Comparison of ENCODE assay signal across 24 cellular contexts in the genomic region with DNA sequence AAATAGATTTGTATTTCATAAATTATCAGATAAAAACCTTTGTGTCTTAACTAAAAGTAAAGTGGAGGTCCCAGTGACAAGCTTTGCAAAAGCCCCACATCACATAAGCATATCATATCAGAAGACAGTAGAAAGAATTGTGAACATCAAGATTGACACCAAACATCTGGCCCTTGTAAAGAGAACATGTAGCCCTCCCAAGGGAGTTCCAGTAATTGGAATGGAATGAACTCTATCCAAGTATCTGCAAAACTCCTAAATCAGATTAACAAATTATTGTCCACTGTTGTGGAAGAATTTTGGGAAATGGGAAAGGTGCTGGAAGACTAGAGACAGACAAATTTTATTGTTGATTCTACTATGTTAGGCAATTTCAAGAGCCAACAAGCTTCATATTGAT.
DNase-seq lines count a peak whose midpoint lies in the region; ATAC-seq, FAIRE-seq and TF ChIP-seq lines count a peak whose summit lies in the region.
"Had no signal": no experiment of that assay in that cellular context is flagged by ENCODE, and none has a peak within 500 bp of the region (broad histone marks: within the 10 kb centered on the region; RNA-seq: fewer than 3 reads in every experiment).

No MANE protein-coding gene starts in this region.

- DNase-seq in A673 (ENCODE audit: low spot score) (peak; percentile 37), GM04504 (ENCODE audit: low read depth) (peak; percentile 3), brain microvascular endothelial cell (peak; percentile 1), hepatic stellate cell (ENCODE audit: low spot score) (peak; percentile 7), middle frontal gyrus (ENCODE audit: extremely low spot score, low spot score) (no peak), AG08395 (ENCODE audit: low spot score) (no peak), H54 (ENCODE audit: insufficient read length, low spot score) (no peak)
- DNase-seq: 8988T; BE2C; MM.1S; NCI-H1048; NCI-H1417 treated with DMSO at 0.1 percent for 48 hours; NCI-H187; NCI-H2107; NK-92 treated with Interleukin-12 subunit alpha and Interleukin-12 subunit beta, amount 100 ng/mL, for 24 hours; SHP77 treated with DMSO at 0.1 percent for 48 hours; T-cell had no signal

- no peak for FAIRE-seq in H54 (lab: Jason Lieb, UNC)
- FAIRE-seq: GM18507, H1, HepG2, K562 had no signal

- no peaks in the 10 kb centered on the region for H3K9me3 ChIP-seq in A673 (ENCODE audit: low read depth, low read length, poor library complexity, severe bottlenecking)
- H3K9me3 ChIP-seq: BE2C had no signal

- no peaks in the 10 kb centered on the region for H3K27me3 ChIP-seq in A673 (replicated peaks; ENCODE audit: insufficient read depth, low read depth, low read length, poor library complexity)
- H3K27me3 ChIP-seq in brain microvascular endothelial cell (replicated peaks), result no peaks in the 10 kb centered on the region
- H3K27me3 ChIP-seq: BE2C had no signal

- no peak for TF ChIP-seq POLR2A in H54 (IDR thresholded peaks at IDR 0.05; ENCODE audit: low read depth, low read length)

- peaks cover 17% of the 10 kb centered on the region for H3K4me1 ChIP-seq in A673 (ENCODE audit: insufficient read depth, low read length, poor library complexity, severe bottlenecking)
- H3K4me1 ChIP-seq: BE2C had no signal

- H3K36me3 ChIP-seq in A673 (ENCODE audit: insufficient read depth, low read length, poor library complexity, severe bottlenecking) (no peaks in the 10 kb centered on the region), brain microvascular endothelial cell (replicated peaks) (no peaks in the 10 kb centered on the region)
- H3K36me3 ChIP-seq: BE2C had no signal

- no peak for ATAC-seq in HG02884 (IDR thresholded peaks at IDR 0.05; ENCODE audit: unreplicated experiment)
- ATAC-seq: HepG2, K562, SK-N-SH treated with all-trans-retinoic acid at 6 μM for 48 hours, T-cell had no signal

- intact Hi-C loops in A673 (cut with micrococcal nuclease; ENCODE audit: unreplicated experiment), result no loop called here

- H3K4me3 ChIP-seq in A673 (ENCODE audit: low read depth, low read length, poor library complexity, severe bottlenecking) (no peak overlapping the region), brain microvascular endothelial cell (ENCODE audit: low read depth, low read length) (no peak overlapping the region)
- H3K4me3 ChIP-seq: K562 had no signal

- H3K27ac ChIP-seq in A673 (ENCODE audit: low read depth, low read length, poor library complexity, severe bottlenecking), result no peak overlapping the region
- no peak overlapping the region for H3K27ac ChIP-seq in brain microvascular endothelial cell
- H3K27ac ChIP-seq: RWPE1 had no signal

- in situ Hi-C loops in brain microvascular endothelial cell (cut with HindIII; ENCODE audit: low pct_ligation_motif_present, low sequenced_read_pairs), result no loop called here

- no TSS peak for BruUV-seq in A673 (replicated peaks; lab: Mats Ljungman, UMichigan)

- CTCF ChIA-PET in A673 (lab: Charles Lee), result no interaction called here

- POLR2A ChIA-PET in A673 (lab: Charles Lee; ENCODE audit: low non-redundant PET), result no interaction called here

- TF ChIP-seq CTCF in A673 (conservative IDR thresholded peaks at IDR 0.05; ENCODE audit: low read depth, low read length) (no peak), brain microvascular endothelial cell (IDR thresholded peaks at IDR 0.05; ENCODE audit: low read depth, low read length, missing control alignments) (no peak)

Comparison
In these comparisons a context has a peak if more than half of its experiments do, and no peak if none do; other contexts are left out.
1. DNase-seq: peak in A673 (single experiment), GM04504 (single experiment), brain microvascular endothelial cell (single experiment) and hepatic stellate cell (single experiment); none in middle frontal gyrus (single experiment), AG08395 (single experiment) and H54 (single experiment).